In the genomic region with DNA sequence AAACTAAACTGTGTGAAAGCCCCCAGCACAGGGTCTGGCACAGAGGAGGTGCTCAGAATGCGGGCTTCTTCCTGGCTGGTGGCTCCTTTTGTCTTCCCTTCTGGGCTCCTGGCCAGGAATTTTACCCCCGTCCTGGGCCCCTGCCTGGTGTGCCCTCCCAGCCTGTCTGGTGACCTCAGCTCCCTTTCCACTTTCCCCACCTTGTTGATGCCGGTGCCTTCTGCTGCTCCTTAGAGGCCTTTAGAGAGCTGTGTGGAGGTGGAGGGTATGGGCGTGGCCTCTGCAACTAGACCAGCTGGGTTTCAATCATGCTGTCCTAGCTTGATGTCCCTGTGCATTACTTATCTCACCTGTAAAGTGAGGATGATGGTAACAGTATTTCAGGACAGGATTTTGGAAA, we compare ENCODE assay signal across 17 cellular contexts. TPM values are rescaled to one million over a fixed set of nuclear protein-coding genes. Genes with fewer than 3 reads are reported as not detected.
DNase-seq lines count a peak whose midpoint lies in the region; ATAC-seq and TF ChIP-seq lines count a peak whose summit lies in the region.
"Had no signal": no experiment of that assay in that cellular context is flagged by ENCODE, and none has a peak within 500 bp of the region (broad histone marks: within the 10 kb centered on the region; RNA-seq: fewer than 3 reads in every experiment).

No MANE protein-coding gene starts in this region.

- peaks cover 4% of the 10 kb centered on the region; the same call in 1 of the 2 replicates for H3K9me3 Mint-ChIP-seq in WTC11
- H3K9me3 Mint-ChIP-seq: CD8-positive, alpha-beta T cell had no signal

- DNase-seq in DMS 273 (lab: John Stamatoyannopoulos, UW; ENCODE audit: unreplicated experiment) = peak; percentile 52
- no peak for DNase-seq in DMS 273 treated with DMSO at 0.1 percent for 48 hours (lab: John Stamatoyannopoulos, UW)
- DNase-seq in NCI-H82 treated with DMSO at 0.1 percent for 48 hours (lab: John Stamatoyannopoulos, UW; ENCODE audit: unreplicated experiment) = peak; percentile 60
- no peak for DNase-seq in WTC11 (ENCODE audit: low spot score)
- DNase-seq in mucosa of descending colon = no peak
- no peak for DNase-seq in smooth muscle cell (lab: John Stamatoyannopoulos, UW; ENCODE audit: unreplicated experiment)
- DNase-seq in Right ventricle myocardium superior = no peak
- no peak for DNase-seq in foreskin keratinocyte
- DNase-seq: CD8-positive, alpha-beta T cell; COR-L47; DMS53; GM23248; H7 had no signal

- no peak overlapping the region for H3K9ac ChIP-seq in smooth muscle cell (ENCODE audit: low read depth)
- H3K9ac ChIP-seq: GM23248 had no signal

- H3K79me2 ChIP-seq in smooth muscle cell (ENCODE audit: low read depth) = no peaks in the 10 kb centered on the region

- H3K27me3 ChIP-seq in smooth muscle cell (ENCODE audit: low read depth) (peaks cover 7% of the 10 kb centered on the region), foreskin keratinocyte (no peaks in the 10 kb centered on the region)

- H2AFZ ChIP-seq in smooth muscle cell (ENCODE audit: low read depth) = no peak overlapping the region
- H2AFZ ChIP-seq: GM23248 had no signal

- H3K4me2 ChIP-seq in smooth muscle cell = no peak overlapping the region

- no peak overlapping the region for H3K27ac Mint-ChIP-seq in WTC11
- H3K27ac Mint-ChIP-seq: CD14-positive monocyte; CD8-positive, alpha-beta T cell had no signal

- ATAC-seq in WTC11 (peak; percentile 55; the same call in 1 of the 2 replicates), mucosa of descending colon (peak; percentile 74), Right ventricle myocardium superior (ENCODE audit: poor library complexity) (no peak), foreskin keratinocyte (no peak)
- ATAC-seq: CD8-positive, alpha-beta T cell had no signal

- no peaks in the 10 kb centered on the region for H3K4me1 ChIP-seq in mucosa of descending colon (ENCODE audit: low read depth)
- no peaks in the 10 kb centered on the region for H3K4me1 ChIP-seq in smooth muscle cell (ENCODE audit: low read depth)
- H3K4me1 ChIP-seq in foreskin keratinocyte = no peaks in the 10 kb centered on the region

- H3K27ac ChIP-seq in smooth muscle cell (ENCODE audit: low read depth) (no peak overlapping the region), foreskin keratinocyte (no peak overlapping the region)
- H3K27ac ChIP-seq: 22Rv1, GM23248 had no signal

- H3K36me3 Mint-ChIP-seq in WTC11 = no peaks in the 10 kb centered on the region
- H3K36me3 Mint-ChIP-seq: CD14-positive monocyte; CD8-positive, alpha-beta T cell had no signal

- no peak overlapping the region for H3K4me3 Mint-ChIP-seq in WTC11
- H3K4me3 Mint-ChIP-seq: CD14-positive monocyte; CD8-positive, alpha-beta T cell had no signal

- intact Hi-C loops in mucosa of descending colon (cut with DNase I, micrococcal nuclease) (no loop called here), Right ventricle myocardium superior (cut with DNase I) (no loop called here)

- H3K4me1 Mint-ChIP-seq in WTC11 = peaks cover 8% of the 10 kb centered on the region
- H3K4me1 Mint-ChIP-seq: CD14-positive monocyte had no signal

- H3K4me3 ChIP-seq in mucosa of descending colon = no peak overlapping the region
- H3K4me3 ChIP-seq in smooth muscle cell = no peak overlapping the region
- H3K4me3 ChIP-seq: GM23248 had no signal

- CTCF ChIA-PET in WTC11 (lab: Charles Lee) = interaction anchor here (1.3 to 1.5 kb wide), 3 partner anchors 24 to 67 kb away, joined by 4 to 7 read pairs (median 5); no protein-coding TSS in a partner anchor

- WGBS in smooth muscle cell (ENCODE audit: low lambda C conversion rate) = 78% methylated on average over 4 of the region's 4 CpGs

- POLR2A ChIA-PET in WTC11 (lab: Charles Lee) = no interaction called here

- TF ChIP-seq CTCF in WTC11 (IDR thresholded peaks at IDR 0.05) (no peak), mucosa of descending colon (IDR thresholded peaks at IDR 0.05) (no peak), smooth muscle cell (IDR thresholded peaks at IDR 0.05; ENCODE audit: borderline replicate concordance, insufficient read depth, poor library complexity, severe bottlenecking) (no peak), foreskin keratinocyte (conservative IDR thresholded peaks at IDR 0.05) (no peak)

- no peaks in the 10 kb centered on the region for H3K36me3 ChIP-seq in mucosa of descending colon (ENCODE audit: low read depth)
- H3K36me3 ChIP-seq in smooth muscle cell (ENCODE audit: low read depth) = no peaks in the 10 kb centered on the region

- H3K9me3 ChIP-seq in mucosa of descending colon (no peaks in the 10 kb centered on the region), smooth muscle cell (replicated peaks; ENCODE audit: low read depth) (no peaks in the 10 kb centered on the region)

- peaks cover 4% of the 10 kb centered on the region; the same call in 1 of the 2 replicates for H3K27me3 Mint-ChIP-seq in WTC11 (ENCODE audit: low read depth)

- no peaks in the 10 kb centered on the region for H3F3A ChIP-seq in smooth muscle cell (ENCODE audit: low read depth)

- no peaks in the 10 kb centered on the region for H4K20me1 ChIP-seq in smooth muscle cell (ENCODE audit: low read depth)

TF ChIP-seq in WTC11, 78 proteins besides CTCF, POLR2A, EP300 and RAD21:
- no peak for TF ChIP-seq KAT7 (CRISPR knock-in tag; IDR thresholded peaks at IDR 0.05; ENCODE audit: borderline replicate concordance)

RNA-seq across cellular contexts. Expression of a gene that starts 16.8 kb away (rescaled TPM):
- total RNA-seq in WTC11 (2021) (not detected in 3 replicates), mucosa of descending colon (1 to 10 TPM in 2 of 3 donors, under 1 TPM in 1; 0.55 to 7.6 (median 1.1) TPM), smooth muscle cell (not detected in 2 replicates), Right ventricle myocardium superior (not detected), foreskin keratinocyte (not detected in 2 replicates)
- polyA plus RNA-seq in smooth muscle cell (not detected in 2 replicates), foreskin keratinocyte (not detected in 2 replicates)
- total RNA-seq: A673; CD8-positive, alpha-beta T cell; GM23248; H7 had no signal
- polyA plus RNA-seq: BJ, CD14-positive monocyte, GM23248 had no signal

RNA-seq across cellular contexts. Expression of a gene that starts 17.2 kb away (rescaled TPM):
- total RNA-seq in WTC11 (2021) (not detected in 3 replicates), mucosa of descending colon (100 to 1,000 TPM in 1 of 3 donors, 10 to 100 TPM in 2; 47.5 to 122 (median 76.5) TPM), smooth muscle cell (not detected in 2 replicates), Right ventricle myocardium superior (not detected), foreskin keratinocyte (not detected in 2 replicates)
- polyA plus RNA-seq in smooth muscle cell (not detected in 2 replicates), foreskin keratinocyte (not detected in 2 replicates)
- total RNA-seq: A673; CD8-positive, alpha-beta T cell; GM23248; H7 had no signal
- polyA plus RNA-seq: BJ, CD14-positive monocyte, GM23248 had no signal

Comparison
In these comparisons a context has a peak if more than half of its experiments do, and no peak if none do; other contexts are left out.
1. DNase-seq: peak in DMS 273 (single experiment) and NCI-H82 treated with DMSO at 0.1 percent for 48 hours (single experiment); none in DMS 273 treated with DMSO at 0.1 percent for 48 hours (single experiment), WTC11 (single experiment), mucosa of descending colon (0 of 3), smooth muscle cell (single experiment), Right ventricle myocardium superior (single experiment) and foreskin keratinocyte (0 of 2).
2. ATAC-seq: peak in WTC11 (single experiment) and mucosa of descending colon (single experiment); none in Right ventricle myocardium superior (single experiment) and foreskin keratinocyte (single experiment).
3. RNA of a gene that starts 17.2 kb away (total RNA-seq): 47.5 to 122 TPM in mucosa of descending colon; not detected in WTC11, not detected in smooth muscle cell, not detected in Right ventricle myocardium superior (single experiment) and not detected in foreskin keratinocyte; every median in the first group is over 10 times any median in the second.